In genomic region chr4:1221155-1221870, GRCh38 we compare ENCODE assay signal across 25 cellular contexts. TPM values are rescaled to one million over a fixed set of nuclear protein-coding genes. Genes with fewer than 3 reads are reported as not detected.
DNase-seq lines count a peak whose midpoint lies in the region; ATAC-seq, FAIRE-seq and TF ChIP-seq lines count a peak whose summit lies in the region.
"Had no signal": no experiment of that assay in that cellular context is flagged by ENCODE, and none has a peak within 500 bp of the region (broad histone marks: within the 10 kb centered on the region; RNA-seq: fewer than 3 reads in every experiment).

No MANE protein-coding gene starts in this region.

- H3K9me3 Mint-ChIP-seq in immature natural killer cell: no peaks in the 10 kb centered on the region
- H3K9me3 Mint-ChIP-seq: activated naive CD4-positive, alpha-beta T cell treated with anti-CD3 and anti-CD28 coated beads, Interleukin-2, amount 50 U/mL, for 24 hours; activated T-cell treated with anti-CD3 and anti-CD28 coated beads, Interleukin-2, amount 50 U/mL, for 72 hours; CD14-positive monocyte had no signal

- no peak overlapping the region for H2AFZ ChIP-seq in HepG2 (ENCODE audit: low read length)

- no peak overlapping the region for H3K4me2 ChIP-seq in HepG2 (ENCODE audit: low read depth, low read length)

- H3K4me3 ChIP-seq in HepG2 (replicated peaks in 1 of 3; ENCODE audit: insufficient read depth in 1 of 3, low read depth in 2 of 3, low read length in 3 of 3) (no peak overlapping the region), right lobe of liver (no peak overlapping the region)
- H3K4me3 ChIP-seq: upper lobe of right lung had no signal

- TF ChIP-seq POLR2A in HepG2 (IDR thresholded peaks at IDR 0.05; ENCODE audit: insufficient read depth in 1 of 2, low read depth in 2 of 2, low read length in 2 of 2): no peak
- no peak for TF ChIP-seq POLR2A in right lobe of liver (IDR thresholded peaks at IDR 0.05)

- no peaks in the 10 kb centered on the region for H4K20me1 ChIP-seq in HepG2 (ENCODE audit: insufficient read depth, low read length)

- H3K79me2 ChIP-seq in HepG2 (ENCODE audit: insufficient read depth, low read length): no peaks in the 10 kb centered on the region

- H3K36me3 Mint-ChIP-seq in T-helper 17 cell (ENCODE audit: low read depth) (peaks cover 12% of the 10 kb centered on the region), immature natural killer cell (peaks cover 34 to 56% (median 38%) of the 10 kb centered on the region in 3 donors)

- no peak overlapping the region for H3K9ac ChIP-seq in HepG2 (ENCODE audit: insufficient read depth, low read depth, low read length)

- TF ChIP-seq RAD21 in HepG2 (CRISPR knock-in tag; IDR thresholded peaks at IDR 0.05): no peak

- TF ChIP-seq CTCF in HepG2 (CRISPR knock-in tag; IDR thresholded peaks at IDR 0.05): no peak
- no peak for TF ChIP-seq CTCF in right lobe of liver (IDR thresholded peaks at IDR 0.05)

- WGBS in HepG2 (ENCODE audit: low lambda C conversion rate): 92% methylated on average over 33 of the region's 33 CpGs
- WGBS in right lobe of liver (ENCODE audit: insufficient coverage, low coverage, low lambda C conversion rate, missing lambda C conversion rate): 86% methylated on average over 15 of the region's 33 CpGs

- DNase-seq in HepG2 (ENCODE audit: low spot score): no peak
- no peak for DNase-seq in right lobe of liver
- DNase-seq in T-helper 17 cell: peak in 1 of 3 donors; percentile 4
- DNase-seq in immature natural killer cell: no peak
- DNase-seq in NCI-H524 treated with DMSO at 0.1 percent for 48 hours (lab: John Stamatoyannopoulos, UW): no peak
- no peak for DNase-seq in NCI-H69 (lab: John Stamatoyannopoulos, UW)
- DNase-seq: ACHN; activated T-cell treated with anti-CD3 and anti-CD28 coated beads, Interleukin-2, amount 50 U/mL, for 72 hours; DMS 273 treated with DMSO at 0.1 percent for 48 hours; erythroblast; foreskin melanocyte; KG1; NCI-H146; NCI-H2171; NCI-H526; T-helper 9 cell; upper lobe of right lung had no signal

- intact Hi-C loops in HepG2 (cut with micrococcal nuclease; ENCODE audit: unreplicated experiment): no loop called here
- intact Hi-C loops in right lobe of liver (cut with DNase I): loop anchor here in 1 of 2 donors (10.0 kb wide), 1 partner anchor 197 kb away; no protein-coding TSS in a partner anchor

- POLR2A ChIA-PET in HepG2 (lab: Yijun Ruan, JAX): no interaction called here

- BruUV-seq in HepG2 (replicated peaks; lab: Mats Ljungman, UMichigan): no TSS peak

- ATAC-seq in HepG2: no peak
- no peak for ATAC-seq in right lobe of liver
- ATAC-seq in T-helper 17 cell: no peak
- ATAC-seq in HG03175 (IDR thresholded peaks at IDR 0.05; ENCODE audit: unreplicated experiment): no peak
- no peak for ATAC-seq in GM19351 (IDR thresholded peaks at IDR 0.05; ENCODE audit: unreplicated experiment)
- ATAC-seq: right cardiac atrium, SK-N-SH treated with all-trans-retinoic acid at 6 μM for 48 hours had no signal

- H3K36me3 ChIP-seq in HepG2 (replicated peaks in 1 of 2; ENCODE audit: control insufficient read depth in 1 of 2, insufficient read depth in 2 of 2, low read length in 2 of 2) (peaks cover 22 to 41% of the 10 kb centered on the region in 2 experiments), right lobe of liver (peaks cover 0 to 33% (median 17%) of the 10 kb centered on the region in 4 donors)

- H3K4me3 Mint-ChIP-seq in T-helper 17 cell (no peak overlapping the region), immature natural killer cell (peak overlapping the region in 2 of 5 donors; percentile 2 to 10)
- H3K4me3 Mint-ChIP-seq: activated naive CD4-positive, alpha-beta T cell treated with anti-CD3 and anti-CD28 coated beads, Interleukin-2, amount 50 U/mL, for 24 hours; activated T-cell treated with anti-CD3 and anti-CD28 coated beads, Interleukin-2, amount 50 U/mL, for 72 hours; CD14-positive monocyte had no signal

- FAIRE-seq in HepG2 (lab: Jason Lieb, UNC): no peak
- FAIRE-seq: H54 had no signal

- in situ Hi-C loops in HepG2 (cut with HindIII; ENCODE audit: extremely low pct_ligation_motif_present, low pct_unique_long_range_greater_than_20kb): no loop called here

- CTCF ChIA-PET in HepG2 (lab: Yijun Ruan, JAX; ENCODE audit: low intra/inter-chr PET ratio, low total read pairs): no interaction called here

- H3K27me3 Mint-ChIP-seq in T-helper 17 cell (no peaks in the 10 kb centered on the region), immature natural killer cell (ENCODE audit: low read depth in 3 of 3) (peaks cover 3 to 25% (median 16%) of the 10 kb centered on the region in 3 donors)
- H3K27me3 Mint-ChIP-seq: activated naive CD4-positive, alpha-beta T cell treated with anti-CD3 and anti-CD28 coated beads, Interleukin-2, amount 50 U/mL, for 24 hours had no signal

- peak overlapping the region; percentile 81 for H3K27ac Mint-ChIP-seq in T-helper 17 cell
- H3K27ac Mint-ChIP-seq in immature natural killer cell: peak overlapping the region; percentile 46 to 98 (median 69)
- H3K27ac Mint-ChIP-seq: activated naive CD4-positive, alpha-beta T cell treated with anti-CD3 and anti-CD28 coated beads, Interleukin-2, amount 50 U/mL, for 24 hours; activated T-cell treated with anti-CD3 and anti-CD28 coated beads, Interleukin-2, amount 50 U/mL, for 72 hours had no signal

- H3K27ac ChIP-seq in HepG2 (ENCODE audit: extremely low read length, insufficient read depth, low read length) (no peak overlapping the region), right lobe of liver (no peak overlapping the region)
- H3K27ac ChIP-seq: upper lobe of right lung had no signal

- TF ChIP-seq EP300 in HepG2 (IDR thresholded peaks at IDR 0.05; ENCODE audit: low read depth in 2 of 2, low read length in 2 of 2) (no peak), HepG2 (CRISPR knock-in tag; IDR thresholded peaks at IDR 0.05; ENCODE audit: borderline replicate concordance) (no peak)

- H3K4me1 ChIP-seq in HepG2 (ENCODE audit: insufficient read depth, low read length) (no peaks in the 10 kb centered on the region), right lobe of liver (no peaks in the 10 kb centered on the region)

- H3K4me1 Mint-ChIP-seq in T-helper 17 cell (peaks cover 38% of the 10 kb centered on the region), immature natural killer cell (peaks cover 73 to 77% of the 10 kb centered on the region in 2 donors)

- H3K27me3 ChIP-seq in HepG2 (ENCODE audit: control insufficient read depth in 1 of 2, insufficient read depth in 2 of 2, low read length in 2 of 2) (no peaks in the 10 kb centered on the region), right lobe of liver (no peaks in the 10 kb centered on the region)
- H3K27me3 ChIP-seq: upper lobe of right lung had no signal

- H3K9me3 ChIP-seq in HepG2 (ENCODE audit: low read length): no peaks in the 10 kb centered on the region
- no peaks in the 10 kb centered on the region for H3K9me3 ChIP-seq in right lobe of liver
- no peaks in the 10 kb centered on the region for H3K9me3 ChIP-seq in T-helper 17 cell (ENCODE audit: control insufficient read depth, low read length, poor library complexity, severe bottlenecking)
- H3K9me3 ChIP-seq: upper lobe of right lung had no signal

RNA-seq across cellular contexts. Expression of gene CTBP1, which starts 27.6 kb away (rescaled TPM):
- total RNA-seq in HepG2 (2016; rRNA removed; fragmentation: Illumina TruSeq; extraction: Trizol) (106 and 112 TPM in 2 replicates), right lobe of liver (10 to 100 TPM; 74.8 to 85.5 (median 79.4) TPM), T-helper 17 cell (100 to 1,000 TPM; 164 to 184 TPM)
- 119 TPM in 2 replicates for total RNA-seq in HepG2 (2016; cell fraction: cytosol; rRNA removed; fragmentation: Illumina TruSeq; extraction: Trizol; ENCODE audit: low read depth)
- 83.8 and 121 TPM in 2 replicates for total RNA-seq in HepG2 (2016; cell fraction: insoluble cytoplasmic fraction; rRNA removed; fragmentation: Illumina TruSeq; extraction: Trizol)
- total RNA-seq in HepG2 (2016; cell fraction: membrane; rRNA removed; fragmentation: Illumina TruSeq; extraction: Trizol): 133 and 173 TPM in 2 replicates
- total RNA-seq in HepG2 (2016; cell fraction: nucleus; rRNA removed; fragmentation: Illumina TruSeq; extraction: Trizol): 51.5 and 60.9 TPM in 2 replicates
- polyA plus RNA-seq in HepG2 (2011; rRNA removed) (78.5 and 123 TPM in 2 replicates), immature natural killer cell (100 to 1,000 TPM in 1 of 3 donors, 10 to 100 TPM in 2; 72.1 to 110 (median 77.7) TPM)
- polyA plus RNA-seq in HepG2 (2011; cell fraction: cytosol; rRNA removed): 87.2 and 182 TPM in 2 replicates
- 489 and 636 TPM in 2 replicates for polyA plus RNA-seq in HepG2 (2011; cell fraction: nucleus; rRNA removed)
- polyA plus RNA-seq in HepG2 (2012): 69.0 and 92.6 TPM in 2 replicates
- 49.5 and 64.7 TPM in 2 replicates for polyA plus RNA-seq in HepG2 (2016; cell fraction: cytosol; fragmentation: Illumina TruSeq; extraction: Trizol; ENCODE audit: low read depth)
- 101 and 112 TPM in 2 replicates for polyA plus RNA-seq in HepG2 (2016; cell fraction: insoluble cytoplasmic fraction; fragmentation: Illumina TruSeq; extraction: Trizol; ENCODE audit: low read depth)
- polyA plus RNA-seq in HepG2 (2016; cell fraction: membrane; fragmentation: Illumina TruSeq; extraction: Trizol; ENCODE audit: low read depth): 103 and 116 TPM in 2 replicates
- polyA plus RNA-seq in HepG2 (2016; cell fraction: nucleus; fragmentation: Illumina TruSeq; extraction: Trizol; ENCODE audit: insufficient read depth, low read depth): 152 and 155 TPM in 2 replicates
- 136 and 350 TPM in 2 replicates for polyA minus RNA-seq in HepG2 (2011; rRNA and poly(A)+ RNA removed; ENCODE audit: low replicate concordance)
- 85.1 and 100 TPM in 2 replicates for polyA minus RNA-seq in HepG2 (2011; cell fraction: cytosol; rRNA and poly(A)+ RNA removed)
- 47.7 and 48.4 TPM in 2 replicates for polyA minus RNA-seq in HepG2 (2011; cell fraction: nucleus; rRNA and poly(A)+ RNA removed)

RNA-seq across cellular contexts. Expression of gene SPON2, which starts 48.9 kb away (rescaled TPM):
- 12.5 and 17.4 TPM in 2 replicates for total RNA-seq in HepG2 (2016; rRNA removed; fragmentation: Illumina TruSeq; extraction: Trizol)
- 4.7 and 5.3 TPM in 2 replicates for total RNA-seq in HepG2 (2016; cell fraction: cytosol; rRNA removed; fragmentation: Illumina TruSeq; extraction: Trizol; ENCODE audit: low read depth)
- 13.2 and 25.5 TPM in 2 replicates for total RNA-seq in HepG2 (2016; cell fraction: insoluble cytoplasmic fraction; rRNA removed; fragmentation: Illumina TruSeq; extraction: Trizol)
- 9.4 and 9.5 TPM in 2 replicates for total RNA-seq in HepG2 (2016; cell fraction: membrane; rRNA removed; fragmentation: Illumina TruSeq; extraction: Trizol)
- 15.0 and 17.4 TPM in 2 replicates for total RNA-seq in HepG2 (2016; cell fraction: nucleus; rRNA removed; fragmentation: Illumina TruSeq; extraction: Trizol)
- polyA plus RNA-seq in HepG2 (2011; rRNA removed): 55.2 and 80.8 TPM in 2 replicates
- polyA plus RNA-seq in HepG2 (2011; cell fraction: cytosol; rRNA removed): 34.7 and 69.3 TPM in 2 replicates
- 320 and 335 TPM in 2 replicates for polyA plus RNA-seq in HepG2 (2011; cell fraction: nucleus; rRNA removed)
- 21.8 and 46.8 TPM in 2 replicates for polyA plus RNA-seq in HepG2 (2012)
- polyA plus RNA-seq in HepG2 (2016; cell fraction: cytosol; fragmentation: Illumina TruSeq; extraction: Trizol; ENCODE audit: low read depth): 3.7 and 4.9 TPM in 2 replicates
- 12.3 and 15.6 TPM in 2 replicates for polyA plus RNA-seq in HepG2 (2016; cell fraction: insoluble cytoplasmic fraction; fragmentation: Illumina TruSeq; extraction: Trizol; ENCODE audit: low read depth)
- polyA plus RNA-seq in HepG2 (2016; cell fraction: membrane; fragmentation: Illumina TruSeq; extraction: Trizol; ENCODE audit: low read depth): 8.6 and 9.0 TPM in 2 replicates
- polyA plus RNA-seq in HepG2 (2016; cell fraction: nucleus; fragmentation: Illumina TruSeq; extraction: Trizol; ENCODE audit: insufficient read depth, low read depth): 34.9 and 43.2 TPM in 2 replicates
- polyA minus RNA-seq in HepG2 (2011; rRNA and poly(A)+ RNA removed; ENCODE audit: low replicate concordance): 0.65 and 46.4 TPM in 2 replicates
- 20.2 and 29.8 TPM in 2 replicates for polyA minus RNA-seq in HepG2 (2011; cell fraction: cytosol; rRNA and poly(A)+ RNA removed)
- polyA minus RNA-seq in HepG2 (2011; cell fraction: nucleus; rRNA and poly(A)+ RNA removed): 33.9 and 38.4 TPM in 2 replicates
- total RNA-seq in right lobe of liver: 100 to 1,000 TPM in 3 of 6 experiments, 10 to 100 TPM in 3; 41.9 to 138 (median 99.9) TPM
- total RNA-seq in T-helper 17 cell: 1 to 10 TPM; 5.2 to 7.4 TPM
- polyA plus RNA-seq in immature natural killer cell: 1,000 to 10,000 TPM in 2 of 3 donors, 100 to 1,000 TPM in 1; 603 to 1,685 (median 1,079) TPM
- total RNA-seq: G401 had no signal
